In the genomic region with DNA sequence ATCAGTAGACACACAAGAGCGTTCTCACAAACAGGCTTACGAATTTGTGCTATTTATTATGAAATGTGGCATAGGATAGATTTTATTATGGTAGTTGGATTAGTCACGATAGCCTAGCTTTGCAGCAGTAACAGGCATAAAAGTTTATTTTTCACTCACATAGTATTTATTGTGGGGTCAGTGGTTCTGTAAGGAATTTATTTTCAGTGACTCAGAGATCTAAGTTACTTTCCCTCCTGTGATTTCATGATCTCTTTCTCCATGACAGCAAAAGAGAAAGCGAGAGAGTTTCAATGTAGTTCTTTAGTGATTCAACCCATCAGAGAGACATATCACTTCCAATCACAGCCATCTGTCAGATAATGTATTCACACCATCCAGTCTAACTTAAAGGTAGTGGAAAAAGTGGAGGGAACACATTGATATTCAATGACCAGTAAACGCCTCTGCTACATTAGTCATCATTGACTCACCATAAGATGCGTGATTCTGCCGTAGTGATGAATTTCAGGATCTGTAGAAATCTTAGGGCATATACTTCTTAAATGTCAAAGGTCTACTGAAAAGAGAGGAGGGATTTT, we compare ENCODE assay signal across 13 cellular contexts.
DNase-seq lines count a peak whose midpoint lies in the region; ATAC-seq and TF ChIP-seq lines count a peak whose summit lies in the region.
"Had no signal": no experiment of that assay in that cellular context is flagged by ENCODE, and none has a peak within 500 bp of the region (broad histone marks: within the 10 kb centered on the region; RNA-seq: fewer than 3 reads in every experiment).

No MANE protein-coding gene starts in this region.

- H3K4me1 ChIP-seq in left lung = no peaks in the 10 kb centered on the region

- TF ChIP-seq CTCF in HFFc6 (IDR thresholded peaks at IDR 0.05) (no peak), left lung (IDR thresholded peaks at IDR 0.05) (no peak)

- peaks cover 43% of the 10 kb centered on the region for H3K4me1 Mint-ChIP-seq in HFFc6 (ENCODE audit: low read depth)

- peaks cover 2% of the 10 kb centered on the region for H3K27me3 Mint-ChIP-seq in HFFc6 (ENCODE audit: insufficient read depth)
- H3K27me3 Mint-ChIP-seq: natural killer cell treated with Interleukin-12 subunit alpha and Interleukin-12 subunit beta and Interleukin-15 and Interleukin-18, amount 100 ng/mL, for 72 hours had no signal

- no peaks in the 10 kb centered on the region for H3K27me3 ChIP-seq in left lung
- H3K27me3 ChIP-seq: SJCRH30, testis had no signal

- H3K9me3 ChIP-seq in left lung = no peaks in the 10 kb centered on the region
- H3K9me3 ChIP-seq: SJCRH30, testis had no signal

- H3K27ac Mint-ChIP-seq in HFFc6 = peak overlapping the region; percentile 89
- H3K27ac Mint-ChIP-seq: natural killer cell treated with Interleukin-12 subunit alpha and Interleukin-12 subunit beta and Interleukin-15 and Interleukin-18, amount 100 ng/mL, for 72 hours had no signal

- H3K9me3 Mint-ChIP-seq in HFFc6 = peaks cover 10% of the 10 kb centered on the region

- H3K36me3 Mint-ChIP-seq in HFFc6 (ENCODE audit: low read depth) = no peaks in the 10 kb centered on the region; the same call in 1 of the 2 replicates

- ATAC-seq in HG03196 (IDR thresholded peaks at IDR 0.05; ENCODE audit: unreplicated experiment) (no peak), left lung (no peak)
- ATAC-seq: natural killer cell treated with Interleukin-12 subunit alpha and Interleukin-12 subunit beta and Interleukin-15 and Interleukin-18, amount 100 ng/mL, for 72 hours had no signal

- H3K36me3 ChIP-seq in left lung = no peaks in the 10 kb centered on the region
- H3K36me3 ChIP-seq: SJCRH30 had no signal

- no peak overlapping the region for H3K27ac ChIP-seq in left lung
- H3K27ac ChIP-seq: SJCRH30, testis had no signal

- intact Hi-C loops in left lung (cut with DNase I) = no loop called here

- peak overlapping the region; percentile 88 for H3K4me3 Mint-ChIP-seq in HFFc6
- H3K4me3 Mint-ChIP-seq: natural killer cell treated with Interleukin-12 subunit alpha and Interleukin-12 subunit beta and Interleukin-15 and Interleukin-18, amount 100 ng/mL, for 72 hours had no signal

- DNase-seq in AG08395 (ENCODE audit: low spot score) (peak; percentile 72), HFFc6 (peak; percentile 84), astrocyte of the hippocampus (ENCODE audit: low read depth, low spot score) (peak; percentile 79), kidney glomerular epithelial cell (lab: John Stamatoyannopoulos, UW) (peak; percentile 75), KG1 (lab: John Stamatoyannopoulos, UW) (no peak), left lung (no peak), NCI-H128 (lab: John Stamatoyannopoulos, UW; ENCODE audit: unreplicated experiment) (no peak)
- DNase-seq: NCI-H2029 treated with DMSO at 0.1 percent for 48 hours; SJCRH30; stimulated activated CD4-positive, alpha-beta T cell treated with anti-CD3 and anti-CD28 coated beads, Interleukin-2, amount 100 ng/mL, for 48 hours; testis had no signal

- H3K4me3 ChIP-seq in left lung = no peak overlapping the region
- H3K4me3 ChIP-seq: SJCRH30, testis had no signal

Comparison
In these comparisons a context has a peak if more than half of its experiments do, and no peak if none do; other contexts are left out.
1. DNase-seq: peak in AG08395 (single experiment), HFFc6 (single experiment), astrocyte of the hippocampus (single experiment) and kidney glomerular epithelial cell (single experiment); none in KG1 (single experiment), left lung (0 of 2) and NCI-H128 (single experiment).